1 cellular context compared by ENCODE assay signal in genomic region chr11:65478411-65479183, GRCh38.
TF ChIP-seq lines count a peak whose summit lies in the region.

No MANE protein-coding gene starts in this region.

TF ChIP-seq in HCT116, 20 proteins besides CTCF, POLR2A, EP300 and RAD21 (continued from another document):
- TF ChIP-seq ZBTB33 (IDR thresholded peaks at IDR 0.05; ENCODE audit: extremely low read depth, insufficient replicate concordance, low read length), result no peak
- no peak for TF ChIP-seq JUND (IDR thresholded peaks at IDR 0.05)
- TF ChIP-seq ZFX (IDR thresholded peaks at IDR 0.05), result no peak
- TF ChIP-seq YY1 (IDR thresholded peaks at IDR 0.05; ENCODE audit: extremely low read depth, insufficient replicate concordance, low read depth, low read length), result no peak
- TF ChIP-seq EGR1 (IDR thresholded peaks at IDR 0.05; ENCODE audit: low read depth), result no peak
- TF ChIP-seq SRF (IDR thresholded peaks at IDR 0.05; ENCODE audit: low read depth), result no peak
- TF ChIP-seq CBX3 (IDR thresholded peaks at IDR 0.05; ENCODE audit: low read depth), result no peak
- no peak for TF ChIP-seq CEBPB (IDR thresholded peaks at IDR 0.05; ENCODE audit: low read depth)
